8 cellular contexts compared by ENCODE assay signal in the genomic region with DNA sequence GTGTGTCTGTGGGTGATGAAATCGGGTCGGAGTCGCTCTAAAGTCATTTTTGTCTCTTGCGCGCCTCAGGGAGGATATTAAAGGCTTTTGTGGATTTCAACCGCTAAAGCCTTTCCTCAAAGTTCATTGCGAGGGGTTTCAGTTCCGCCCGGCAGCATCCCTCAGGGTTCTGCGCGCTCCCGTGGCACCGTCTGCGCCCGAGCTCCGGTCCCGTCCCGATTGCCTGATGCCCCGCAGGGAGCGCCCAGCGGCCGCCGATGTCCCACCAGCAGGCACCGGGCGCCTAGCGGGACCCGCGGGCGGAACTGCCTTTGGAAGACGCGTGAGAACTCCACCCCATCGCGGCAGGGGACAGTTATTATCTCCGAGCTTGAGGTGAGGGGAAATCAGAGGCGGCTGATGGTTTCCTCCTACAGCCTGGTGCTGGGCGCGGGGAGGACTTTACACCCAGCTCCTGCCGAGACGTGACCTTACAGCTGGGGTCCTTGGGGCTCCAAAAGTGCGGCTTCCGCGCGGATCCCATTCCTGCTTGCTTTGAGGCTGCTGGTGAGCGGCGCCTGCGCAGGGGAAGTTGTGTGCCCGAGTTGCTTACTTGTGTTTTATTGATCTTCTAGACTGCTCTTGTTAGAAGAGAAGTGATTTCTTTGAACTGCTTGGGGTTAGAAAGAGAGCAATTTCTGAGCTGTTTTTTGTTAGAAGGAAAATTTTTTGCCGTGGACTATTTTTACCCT. TPM values are rescaled to one million over a fixed set of nuclear protein-coding genes. Genes with fewer than 3 reads are reported as not detected.
A peak's percentile ranks its signal among the peaks of the same experiment; 100 is the strongest.
DNase-seq lines count a peak whose midpoint lies in the region; ATAC-seq, FAIRE-seq and TF ChIP-seq lines count a peak whose summit lies in the region.
"Had no signal": no experiment of that assay in that cellular context is flagged by ENCODE, and none has a peak within 500 bp of the region (broad histone marks: within the 10 kb centered on the region; RNA-seq: fewer than 3 reads in every experiment).

No MANE protein-coding gene starts in this region.

- DNase-seq in GM12891 (ENCODE audit: insufficient read length, low spot score) (peak; percentile 43), MM.1S (peak; percentile 6), astrocyte of the hippocampus (ENCODE audit: low read depth, low spot score) (peak; percentile 23), OCI-M1 (lab: John Stamatoyannopoulos, UW) (no peak), AML-193 (lab: John Stamatoyannopoulos, UW) (no peak)
- DNase-seq in naive thymus-derived CD4-positive, alpha-beta T cell, result peak in 2 of 9 donors; percentile 23 to 27

- H4K20me1 ChIP-seq in MM.1S (ENCODE audit: insufficient read depth, low read length), result no peaks in the 10 kb centered on the region

- H3K9me3 Mint-ChIP-seq in naive thymus-derived CD4-positive, alpha-beta T cell, result peaks cover 3 to 23% (median 17%) of the 10 kb centered on the region in 11 donors

- no peaks in the 10 kb centered on the region for H3K4me1 ChIP-seq in MM.1S (ENCODE audit: low read length)
- peaks cover 24 to 26% of the 10 kb centered on the region in 2 donors for H3K4me1 ChIP-seq in naive thymus-derived CD4-positive, alpha-beta T cell (ENCODE audit: control insufficient read depth in 2 of 2, insufficient read depth in 2 of 2, low read length in 2 of 2)

- no peak for TF ChIP-seq CTCF in MM.1S (IDR thresholded peaks at IDR 0.05; ENCODE audit: low read length)

- H3K27me3 ChIP-seq in MM.1S (replicated peaks; ENCODE audit: insufficient read depth, low read length), result peaks cover 60% of the 10 kb centered on the region
- peaks cover 15 to 40% of the 10 kb centered on the region in 2 donors for H3K27me3 ChIP-seq in naive thymus-derived CD4-positive, alpha-beta T cell (ENCODE audit: control insufficient read depth in 2 of 2, insufficient read depth in 2 of 2, low read length in 2 of 2)

- peak; percentile 5 for FAIRE-seq in GM12891 (lab: Jason Lieb, UNC)

- no peak overlapping the region for H2AFZ ChIP-seq in MM.1S (ENCODE audit: low read length)

- H3K36me3 Mint-ChIP-seq in naive thymus-derived CD4-positive, alpha-beta T cell, result peaks cover 0 to 12% (median 5%) of the 10 kb centered on the region in 5 donors

- peak overlapping the region in 1 of 9 donors; percentile 10 for H3K27ac Mint-ChIP-seq in naive thymus-derived CD4-positive, alpha-beta T cell

- peak overlapping the region; percentile 47 for H3K4me3 ChIP-seq in MM.1S (ENCODE audit: low read length)
- peak overlapping the region; percentile 53 for H3K4me3 ChIP-seq in naive thymus-derived CD4-positive, alpha-beta T cell (ENCODE audit: low read length)

- no peaks in the 10 kb centered on the region for H3F3A ChIP-seq in MM.1S (ENCODE audit: insufficient read depth, low read length)

- peaks cover 90 to 97% (median 96%) of the 10 kb centered on the region in 5 donors for H3K27me3 Mint-ChIP-seq in naive thymus-derived CD4-positive, alpha-beta T cell

- no peaks in the 10 kb centered on the region for H3K9me2 ChIP-seq in MM.1S (replicated peaks; ENCODE audit: insufficient read depth, low read length)

- CTCF ChIA-PET in naive thymus-derived CD4-positive, alpha-beta T cell (lab: Charles Lee), result interaction anchor here (0.6 kb wide), 1 partner anchor 26 kb away, joined by 3 read pairs; no protein-coding TSS in a partner anchor

- intact Hi-C loops in naive thymus-derived CD4-positive, alpha-beta T cell (cut with micrococcal nuclease), result loop anchor here (1.0 to 2.0 kb wide), 3 partner anchors 13 to 26 kb away; no protein-coding TSS in a partner anchor

- H3K79me2 ChIP-seq in MM.1S (ENCODE audit: low read length), result no peaks in the 10 kb centered on the region

- H3K36me3 ChIP-seq in MM.1S (replicated peaks; ENCODE audit: insufficient read depth, low read length), result no peaks in the 10 kb centered on the region
- H3K36me3 ChIP-seq in naive thymus-derived CD4-positive, alpha-beta T cell (ENCODE audit: control insufficient read depth in 2 of 3, insufficient read depth in 3 of 3, low read length in 3 of 3), result no peaks in the 10 kb centered on the region

- H3K4me2 ChIP-seq in MM.1S (ENCODE audit: low read depth, low read length), result peak overlapping the region; percentile 74

- H3K9ac ChIP-seq in MM.1S (ENCODE audit: low read length), result no peak overlapping the region

- POLR2A ChIA-PET in naive thymus-derived CD4-positive, alpha-beta T cell (lab: Charles Lee), result no interaction called here

- ATAC-seq in naive thymus-derived CD4-positive, alpha-beta T cell, result peak; percentile 58
- ATAC-seq in GM18498 (IDR thresholded peaks at IDR 0.05; ENCODE audit: unreplicated experiment), result no peak

- peak overlapping the region; percentile 66 to 95 (median 82) for H3K4me3 Mint-ChIP-seq in naive thymus-derived CD4-positive, alpha-beta T cell

- no peak overlapping the region for H3K27ac ChIP-seq in MM.1S (ENCODE audit: low read length)
- no peak overlapping the region for H3K27ac ChIP-seq in naive thymus-derived CD4-positive, alpha-beta T cell (ENCODE audit: low read depth, low read length)

- no peak for TF ChIP-seq POLR2A in GM12891 (IDR thresholded peaks at IDR 0.05; ENCODE audit: low read depth, low read length)

- peaks cover 25 to 38% (median 30%) of the 10 kb centered on the region in 7 donors for H3K4me1 Mint-ChIP-seq in naive thymus-derived CD4-positive, alpha-beta T cell

- no peaks in the 10 kb centered on the region for H3K9me3 ChIP-seq in MM.1S (replicated peaks; ENCODE audit: insufficient read depth, low read length)
- H3K9me3 ChIP-seq in naive thymus-derived CD4-positive, alpha-beta T cell (ENCODE audit: control insufficient read depth in 2 of 3, low read length in 3 of 3), result peaks cover 0 to 9% (median 4%) of the 10 kb centered on the region in 3 experiments

TF ChIP-seq in GM12891, 5 proteins besides CTCF, POLR2A, EP300 and RAD21:
- TF ChIP-seq POU2F2 (IDR thresholded peaks at IDR 0.05; ENCODE audit: low read depth, low read length), result no peak
- no peak for TF ChIP-seq PAX5 (IDR thresholded peaks at IDR 0.05; ENCODE audit: insufficient read depth, low read length, severe bottlenecking)
- TF ChIP-seq TAF1 (IDR thresholded peaks at IDR 0.05; ENCODE audit: low read depth, low read length), result no peak
- TF ChIP-seq SPI1 (IDR thresholded peaks at IDR 0.05; ENCODE audit: low read depth, low read length), result peak; percentile 89
- TF ChIP-seq POLR2AphosphoS5 (IDR thresholded peaks at IDR 0.05; ENCODE audit: low read depth, low read length), result no peak

RNA-seq across cellular contexts. Expression of gene ULBP1, which starts 27.1 kb away (rescaled TPM):
- 0.27 TPM for polyA plus RNA-seq in GM12891 (2012; ENCODE audit: low read depth, missing spikeins)
- total RNA-seq in naive thymus-derived CD4-positive, alpha-beta T cell, result 1 to 10 TPM in 1 of 5 experiments, not detected in 4; 1.4 TPM
- not detected for polyA plus RNA-seq in naive thymus-derived CD4-positive, alpha-beta T cell

RNA-seq across cellular contexts. Expression of gene RAET1L, which starts 34.5 kb away (rescaled TPM):
- not detected for polyA plus RNA-seq in GM12891 (2012; ENCODE audit: low read depth, missing spikeins)
- not detected for total RNA-seq in naive thymus-derived CD4-positive, alpha-beta T cell
- polyA plus RNA-seq in naive thymus-derived CD4-positive, alpha-beta T cell, result not detected
- total RNA-seq: T-helper 2 cell treated with Interferon-gamma antibody and Interleukin-4, amounts not matched to agents 100 ng/mL and 5 ng/mL, for 36 hours had no signal

RNA-seq across cellular contexts. Expression of gene ULBP2, which starts 49.0 kb away (rescaled TPM):
- polyA plus RNA-seq in GM12891 (2012; ENCODE audit: low read depth, missing spikeins), result 0.21 TPM
- total RNA-seq in naive thymus-derived CD4-positive, alpha-beta T cell, result 1 to 10 TPM in 1 of 5 experiments, under 1 TPM in 3, not detected in 1; 0.27 to 1.0 (median 0.65) TPM
- under 1 TPM in 1 of 2 donors, not detected in 1; 0.56 TPM for polyA plus RNA-seq in naive thymus-derived CD4-positive, alpha-beta T cell

Comparison
In these comparisons a context has a peak if more than half of its experiments do, and no peak if none do; other contexts are left out.
1. DNase-seq: peak in GM12891 (single experiment), MM.1S (single experiment) and astrocyte of the hippocampus (single experiment); none in OCI-M1 (single experiment) and AML-193 (0 of 2).